8 cellular contexts compared by ENCODE assay signal in genomic region chr20:23357767-23358562, GRCh38. TPM values are rescaled to one million over a fixed set of nuclear protein-coding genes. Genes with fewer than 3 reads are reported as not detected.
DNase-seq lines count a peak whose midpoint lies in the region; ATAC-seq and TF ChIP-seq lines count a peak whose summit lies in the region.

No MANE protein-coding gene starts in this region.

- H3K4me3 ChIP-seq in mononuclear cell (ENCODE audit: low read length): peak overlapping the region; percentile 64

- DNase-seq in DMS153 treated with DMSO at 0.1 percent for 48 hours (lab: John Stamatoyannopoulos, UW; ENCODE audit: unreplicated experiment): peak; percentile 95
- peak; percentile 88 for DNase-seq in OCI-M2 (lab: John Stamatoyannopoulos, UW; ENCODE audit: unreplicated experiment)
- peak; percentile 100 for DNase-seq in activated T-cell treated with anti-CD3 and anti-CD28 coated beads, Interleukin-2, amount 50 U/mL, for 1 hour
- DNase-seq in epithelial cell of prostate (ENCODE audit: low read depth, low spot score): peak; percentile 98
- DNase-seq in stimulated activated CD8-positive, alpha-beta memory T cell treated with anti-CD3 and anti-CD28 coated beads, Interleukin-2, amount 100 ng/mL, for 48 hours (ENCODE audit: low read depth in 2 of 2): peak; percentile 99 to 100

- TF ChIP-seq EP300 in Ishikawa (IDR thresholded peaks at IDR 0.05; ENCODE audit: borderline replicate concordance): peak; percentile 24; the same call in 1 of the 2 replicates

- peak; percentile 68 for ATAC-seq in GM21619 (IDR thresholded peaks at IDR 0.05; ENCODE audit: unreplicated experiment)

- no peaks in the 10 kb centered on the region for H3K27me3 ChIP-seq in mononuclear cell (ENCODE audit: insufficient read depth, low read length)

- peaks cover 27% of the 10 kb centered on the region for H3K4me1 ChIP-seq in mononuclear cell (ENCODE audit: insufficient read depth, low read length)

- no peak for TF ChIP-seq RAD21 in Ishikawa (IDR thresholded peaks at IDR 0.05; ENCODE audit: low read depth)

- H3K27ac ChIP-seq in epithelial cell of prostate: peak overlapping the region; percentile 95

- H3K9me3 ChIP-seq in mononuclear cell (ENCODE audit: low read depth, low read length): no peaks in the 10 kb centered on the region

TF ChIP-seq in Ishikawa, 13 proteins besides CTCF, POLR2A, EP300 and RAD21:
- TF ChIP-seq TCF12 (IDR thresholded peaks at IDR 0.05; ENCODE audit: low read depth) (peak; percentile 44; the same call in 1 of the 2 replicates), ZBTB7A (IDR thresholded peaks at IDR 0.05; ENCODE audit: low read depth) (no peak), MAX (IDR thresholded peaks at IDR 0.05) (peak; percentile 79), FOXM1 (IDR thresholded peaks at IDR 0.05; ENCODE audit: borderline replicate concordance, low read depth) (no peak), CREB1 (IDR thresholded peaks at IDR 0.05; ENCODE audit: low read depth) (peak; percentile 93), YY1 (IDR thresholded peaks at IDR 0.05; ENCODE audit: low read depth) (no peak), NFIC (IDR thresholded peaks at IDR 0.05) (peak; percentile 48; the same call in 1 of the 2 replicates), CEBPB (IDR thresholded peaks at IDR 0.05) (no peak), TEAD4 (IDR thresholded peaks at IDR 0.05) (no peak; the same call in 1 of the 2 replicates), USF1 (IDR thresholded peaks at IDR 0.05) (peak; percentile 95), EGR1 (IDR thresholded peaks at IDR 0.05) (no peak), REST (IDR thresholded peaks at IDR 0.05; ENCODE audit: low read depth) (no peak), TAF1 (IDR thresholded peaks at IDR 0.05; ENCODE audit: low read depth) (peak; percentile 63)
TF ChIP-seq in Ishikawa: peak in this region for 6.

RNA-seq across cellular contexts. Expression of gene GZF1, which starts 4.0 kb away (rescaled TPM):
- total RNA-seq in mononuclear cell: 61.0 TPM

RNA-seq across cellular contexts. Expression of gene NXT1, which starts 7.4 kb away (rescaled TPM):
- total RNA-seq in mononuclear cell: 69.5 TPM

Comparison
In these comparisons a context has a peak if more than half of its experiments do, and no peak if none do; other contexts are left out.
1. Peak in every context shown above with its lines: DNase-seq, ATAC-seq, H3K4me3 ChIP-seq and H3K27ac ChIP-seq.